ENCODE assay signal across 1 cellular context in the genomic region with DNA sequence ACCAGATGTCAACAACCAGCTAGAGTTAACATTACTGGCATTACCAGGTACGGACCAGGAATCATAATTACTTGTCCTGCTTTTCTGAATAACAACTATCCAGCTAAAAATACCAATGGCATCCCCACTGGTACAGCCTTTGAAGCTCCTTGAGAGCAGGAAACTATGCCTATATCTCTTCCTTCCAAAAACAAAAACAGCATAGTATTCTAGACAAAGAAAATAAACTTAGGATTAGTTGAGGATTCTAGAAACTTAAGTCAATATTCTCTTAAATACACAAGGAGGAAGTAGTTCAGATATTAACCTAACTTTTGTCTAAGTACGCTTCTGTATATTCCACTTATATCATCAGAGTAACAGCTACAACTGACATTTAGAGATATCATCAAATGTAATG.
TF ChIP-seq lines count a peak whose summit lies in the region.

No MANE protein-coding gene starts in this region.

TF ChIP-seq in WTC11, 78 proteins besides CTCF, POLR2A, EP300 and RAD21 (continued from another document):
- TF ChIP-seq ARID4B (CRISPR knock-in tag; IDR thresholded peaks at IDR 0.05; ENCODE audit: borderline replicate concordance) = no peak
